25 cellular contexts compared by ENCODE assay signal in the genomic region with DNA sequence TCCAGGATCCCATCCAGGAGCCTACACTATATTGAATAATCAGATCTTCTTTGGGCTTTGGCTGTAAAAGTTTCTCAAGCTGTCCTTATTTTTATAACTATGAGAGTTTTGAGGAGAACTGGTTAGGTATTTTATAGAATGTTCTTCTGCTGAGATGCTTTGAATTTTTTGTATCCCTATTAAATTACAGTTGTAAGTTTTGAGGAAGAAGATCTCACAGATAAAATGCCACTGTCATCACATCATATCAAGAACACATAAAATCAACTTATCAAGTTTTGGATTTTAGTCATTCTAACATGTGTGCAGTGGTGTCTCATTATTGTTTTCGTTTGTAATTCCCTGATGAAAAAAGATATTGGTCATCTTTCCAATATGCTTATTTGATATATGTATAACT.
"Had no signal": no experiment of that assay in that cellular context is flagged by ENCODE, and none has a peak within 500 bp of the region (broad histone marks: within the 10 kb centered on the region; RNA-seq: fewer than 3 reads in every experiment).

No MANE protein-coding gene starts in this region.

- H3K9me3 Mint-ChIP-seq: type B pancreatic cell had no signal

- H3K9me3 ChIP-seq: gastrocnemius medialis, ovary, testis had no signal

- H3K27ac Mint-ChIP-seq: naive thymus-derived CD8-positive, alpha-beta T cell; nephron progenitor cell; stimulated activated memory B cell treated with anti-CD40 and anti-IgM and Interleukin-4, amounts not matched to agents 10 μg/mL and 1 μg/mL and 100 μg/mL, for 72 hours; type B pancreatic cell had no signal

- H3K4me1 ChIP-seq: gastrocnemius medialis, left lung, psoas muscle, sigmoid colon, spleen, testis, tibial artery had no signal

- H3K4me3 Mint-ChIP-seq: naive thymus-derived CD8-positive, alpha-beta T cell; nephron progenitor cell; stimulated activated memory B cell treated with anti-CD40 and anti-IgM and Interleukin-4, amounts not matched to agents 10 μg/mL and 1 μg/mL and 100 μg/mL, for 72 hours; type B pancreatic cell had no signal

- H3K36me3 Mint-ChIP-seq: naive thymus-derived CD8-positive, alpha-beta T cell; stimulated activated memory B cell treated with anti-CD40 and anti-IgM and Interleukin-4, amounts not matched to agents 10 μg/mL and 1 μg/mL and 100 μg/mL, for 72 hours; type B pancreatic cell had no signal

- H3K4me1 Mint-ChIP-seq: naive thymus-derived CD8-positive, alpha-beta T cell; nephron progenitor cell; stimulated activated memory B cell treated with anti-CD40 and anti-IgM and Interleukin-4, amounts not matched to agents 10 μg/mL and 1 μg/mL and 100 μg/mL, for 72 hours had no signal

- H3K27me3 ChIP-seq: dorsolateral prefrontal cortex, gastrocnemius medialis, left lung, ovary, sigmoid colon, spleen, testis, tibial artery had no signal

- H3K27me3 Mint-ChIP-seq: naive thymus-derived CD8-positive, alpha-beta T cell; stimulated activated memory B cell treated with anti-CD40 and anti-IgM and Interleukin-4, amounts not matched to agents 10 μg/mL and 1 μg/mL and 100 μg/mL, for 72 hours; type B pancreatic cell had no signal

- ATAC-seq: gastrocnemius medialis; left cardiac atrium; left lung; naive thymus-derived CD8-positive, alpha-beta T cell; psoas muscle; right cardiac atrium; stimulated activated memory B cell treated with anti-CD40 and anti-IgM and Interleukin-4, amounts not matched to agents 10 μg/mL and 1 μg/mL and 100 μg/mL, for 72 hours; stimulated activated naive CD8-positive, alpha-beta T cell treated with anti-CD3 and anti-CD28 coated beads, Interleukin-15, Interleukin-2, amounts not matched to agents 100 U/mL and 50 U/mL, for 24 hours had no signal

- H3K4me3 ChIP-seq: dorsolateral prefrontal cortex, gastrocnemius medialis, left lung, ovary, psoas muscle, sigmoid colon, skin epidermis, spleen, testis, tibial artery had no signal

- H3K36me3 ChIP-seq: gastrocnemius medialis, left lung, ovary, sigmoid colon, spleen, tibial artery had no signal

- H3K27ac ChIP-seq: dorsolateral prefrontal cortex, gastrocnemius medialis, left lung, ovary, psoas muscle, sigmoid colon, skin epidermis, spleen, testis, tibial artery had no signal

- DNase-seq: dorsolateral prefrontal cortex; effector CD4-positive, alpha-beta T cell; foreskin fibroblast; gastrocnemius medialis; head of caudate nucleus; left cardiac atrium; left lung; mesendoderm; naive thymus-derived CD8-positive, alpha-beta T cell; nephron progenitor cell; nucleus accumbens; ovary; posterior cingulate gyrus; psoas muscle; right cardiac atrium; sigmoid colon; spleen; stimulated activated CD4-positive, alpha-beta T cell treated with anti-CD3 and anti-CD28 coated beads, Interleukin-4, amount 100 ng/mL, for 4 hours; stimulated activated naive CD8-positive, alpha-beta T cell treated with anti-CD3 and anti-CD28 coated beads, Interleukin-15, Interleukin-2, amounts not matched to agents 100 U/mL and 50 U/mL, for 24 hours; substantia nigra; testis; tibial artery had no signal
